12 cellular contexts compared by ENCODE assay signal in genomic region chr3:113536627-113537101, GRCh38. TPM values are rescaled to one million over a fixed set of nuclear protein-coding genes. Genes with fewer than 3 reads are reported as not detected.
DNase-seq lines count a peak whose midpoint lies in the region; ATAC-seq, FAIRE-seq and TF ChIP-seq lines count a peak whose summit lies in the region.
"Had no signal": no experiment of that assay in that cellular context is flagged by ENCODE, and none has a peak within 500 bp of the region (broad histone marks: within the 10 kb centered on the region; RNA-seq: fewer than 3 reads in every experiment).

No MANE protein-coding gene starts in this region.

- H3K9me3 Mint-ChIP-seq in activated CD8-positive, alpha-beta T cell treated with anti-CD3 and anti-CD28 coated beads, Interleukin-2, amount 10 ng/mL, durations not matched to agents 7 days and 5 days (ENCODE audit: insufficient read depth): no peaks in the 10 kb centered on the region
- H3K9me3 Mint-ChIP-seq in activated CD8-positive, alpha-beta T cell treated with anti-CD3 and anti-CD28 coated beads for 36 hours: no peaks in the 10 kb centered on the region
- H3K9me3 Mint-ChIP-seq: WTC11 had no signal

- no peaks in the 10 kb centered on the region for H3K36me3 ChIP-seq in small intestine (ENCODE audit: control insufficient read depth in 2 of 2, insufficient read depth in 2 of 2, low read length in 2 of 2)

- H3K27ac Mint-ChIP-seq in activated CD8-positive, alpha-beta T cell treated with anti-CD3 and anti-CD28 coated beads, Interleukin-2, amount 10 ng/mL, durations not matched to agents 7 days and 5 days: peak overlapping the region; percentile 8
- no peak overlapping the region for H3K27ac Mint-ChIP-seq in activated CD8-positive, alpha-beta T cell treated with anti-CD3 and anti-CD28 coated beads for 36 hours
- H3K27ac Mint-ChIP-seq: WTC11 had no signal

- intact Hi-C loops in activated CD8-positive, alpha-beta T cell treated with anti-CD3 and anti-CD28 coated beads for 36 hours (cut with micrococcal nuclease): no loop called here

- ATAC-seq in activated CD8-positive, alpha-beta T cell treated with anti-CD3 and anti-CD28 coated beads, Interleukin-2, amount 10 ng/mL, durations not matched to agents 7 days and 5 days: no peak
- ATAC-seq in activated CD8-positive, alpha-beta T cell treated with anti-CD3 and anti-CD28 coated beads for 36 hours: no peak
- ATAC-seq in HG03571 (IDR thresholded peaks at IDR 0.05; ENCODE audit: unreplicated experiment): no peak

- no peak overlapping the region for H3K4me3 Mint-ChIP-seq in activated CD8-positive, alpha-beta T cell treated with anti-CD3 and anti-CD28 coated beads, Interleukin-2, amount 10 ng/mL, durations not matched to agents 7 days and 5 days
- H3K4me3 Mint-ChIP-seq in activated CD8-positive, alpha-beta T cell treated with anti-CD3 and anti-CD28 coated beads for 36 hours: no peak overlapping the region
- H3K4me3 Mint-ChIP-seq: WTC11 had no signal

- no peak for DNase-seq in activated CD8-positive, alpha-beta T cell treated with anti-CD3 and anti-CD28 coated beads, Interleukin-2, amount 10 ng/mL, durations not matched to agents 7 days and 5 days
- DNase-seq in activated CD8-positive, alpha-beta T cell treated with anti-CD3 and anti-CD28 coated beads for 36 hours: no peak
- DNase-seq in NCI-H446 treated with DMSO at 0.1 percent for 48 hours (lab: John Stamatoyannopoulos, UW) (peak; percentile 13), epithelial cell of esophagus (ENCODE audit: low read depth) (peak; percentile 95), small intestine (peak; percentile 19), GM19240 (ENCODE audit: insufficient read length, low spot score) (no peak), SW480 (ENCODE audit: low spot score) (no peak)
- DNase-seq: activated naive CD4-positive, alpha-beta T cell; NCI-H1092 treated with DMSO at 0.1 percent for 48 hours had no signal

- peaks cover 43% of the 10 kb centered on the region for H3K4me1 Mint-ChIP-seq in activated CD8-positive, alpha-beta T cell treated with anti-CD3 and anti-CD28 coated beads, Interleukin-2, amount 10 ng/mL, durations not matched to agents 7 days and 5 days (ENCODE audit: low read depth)
- peaks cover 48% of the 10 kb centered on the region for H3K4me1 Mint-ChIP-seq in activated CD8-positive, alpha-beta T cell treated with anti-CD3 and anti-CD28 coated beads for 36 hours (ENCODE audit: low read depth)

- no peaks in the 10 kb centered on the region for H3K9me3 ChIP-seq in small intestine (ENCODE audit: control insufficient read depth, low read depth)

- H3K4me1 ChIP-seq in small intestine (ENCODE audit: control insufficient read depth in 2 of 2, insufficient read depth in 1 of 2, low read depth in 1 of 2, low read length in 1 of 2): peaks cover 0 to 4% of the 10 kb centered on the region in 2 donors

- TF ChIP-seq CTCF in activated CD8-positive, alpha-beta T cell treated with anti-CD3 and anti-CD28 coated beads for 36 hours (IDR thresholded peaks at IDR 0.05): no peak
- TF ChIP-seq CTCF in epithelial cell of esophagus (IDR thresholded peaks at IDR 0.05; ENCODE audit: insufficient read depth, low read depth, low read length, missing control alignments): no peak

- no peak overlapping the region for H3K27ac ChIP-seq in small intestine (ENCODE audit: low read depth in 1 of 2, low read length in 1 of 2)

- H3K36me3 Mint-ChIP-seq in activated CD8-positive, alpha-beta T cell treated with anti-CD3 and anti-CD28 coated beads, Interleukin-2, amount 10 ng/mL, durations not matched to agents 7 days and 5 days (ENCODE audit: low read depth): peaks cover 56% of the 10 kb centered on the region
- peaks cover 41% of the 10 kb centered on the region for H3K36me3 Mint-ChIP-seq in activated CD8-positive, alpha-beta T cell treated with anti-CD3 and anti-CD28 coated beads for 36 hours (ENCODE audit: low read depth)
- H3K36me3 Mint-ChIP-seq: WTC11 had no signal

- CTCF ChIA-PET in activated CD8-positive, alpha-beta T cell treated with anti-CD3 and anti-CD28 coated beads, Interleukin-2, amount 10 ng/mL, durations not matched to agents 7 days and 5 days (lab: Charles Lee): interaction anchor here (0.6 to 2.4 kb wide), 14 partner anchors 10 to 517 kb away, joined by 3 to 18 read pairs (median 4); partner anchors contain the start of gene SPICE1
- CTCF ChIA-PET in activated CD8-positive, alpha-beta T cell treated with anti-CD3 and anti-CD28 coated beads for 36 hours (lab: Charles Lee): interaction anchor here (0.8 to 2.4 kb wide), 8 partner anchors 9 to 41 kb away, joined by 3 to 14 read pairs (median 3); partner anchors contain the start of gene SPICE1

- H3K4me3 ChIP-seq in epithelial cell of esophagus (ENCODE audit: low read length) (no peak overlapping the region), small intestine (ENCODE audit: low read depth in 1 of 2, low read length in 2 of 2) (no peak overlapping the region)

- no peaks in the 10 kb centered on the region for H3K27me3 Mint-ChIP-seq in activated CD8-positive, alpha-beta T cell treated with anti-CD3 and anti-CD28 coated beads, Interleukin-2, amount 10 ng/mL, durations not matched to agents 7 days and 5 days (ENCODE audit: low read depth)
- H3K27me3 Mint-ChIP-seq in activated CD8-positive, alpha-beta T cell treated with anti-CD3 and anti-CD28 coated beads for 36 hours: no peaks in the 10 kb centered on the region

- no peaks in the 10 kb centered on the region for H3K27me3 ChIP-seq in small intestine (ENCODE audit: control insufficient read depth in 2 of 2, insufficient read depth in 2 of 2, low read length in 2 of 2)

- no peak for FAIRE-seq in small intestine (lab: Jason Lieb, UNC)

- POLR2A ChIA-PET in activated CD8-positive, alpha-beta T cell treated with anti-CD3 and anti-CD28 coated beads, Interleukin-2, amount 10 ng/mL, durations not matched to agents 7 days and 5 days (lab: Charles Lee): interaction anchor here (1.0 kb wide), 1 partner anchor 22 kb away, joined by 5 read pairs; the partner anchor contains the start of gene SPICE1
- POLR2A ChIA-PET in activated CD8-positive, alpha-beta T cell treated with anti-CD3 and anti-CD28 coated beads for 36 hours (lab: Charles Lee): interaction anchor here (1.8 to 2.4 kb wide), 2 partner anchors 20 to 22 kb away, joined by 6 to 12 read pairs; partner anchors contain the start of gene SPICE1

RNA-seq across cellular contexts. Expression of gene SIDT1, which starts 4.3 kb away (rescaled TPM):
- total RNA-seq in activated CD8-positive, alpha-beta T cell treated with anti-CD3 and anti-CD28 coated beads, Interleukin-2, amount 10 ng/mL, durations not matched to agents 7 days and 5 days: 10 to 100 TPM; 34.8 to 35.0 TPM
- 10 to 100 TPM; 21.0 to 24.0 TPM for total RNA-seq in activated CD8-positive, alpha-beta T cell treated with anti-CD3 and anti-CD28 coated beads for 36 hours
- polyA plus RNA-seq in small intestine: 1 to 10 TPM in 1 of 3 donors, under 1 TPM in 2; 0.45 to 3.0 (median 0.54) TPM
- polyA plus RNA-seq: AG04450 had no signal

RNA-seq across cellular contexts. Expression of gene SPICE1, which starts 21.7 kb away (rescaled TPM):
- total RNA-seq in activated CD8-positive, alpha-beta T cell treated with anti-CD3 and anti-CD28 coated beads, Interleukin-2, amount 10 ng/mL, durations not matched to agents 7 days and 5 days: 10 to 100 TPM; 15.3 to 16.6 TPM
- total RNA-seq in activated CD8-positive, alpha-beta T cell treated with anti-CD3 and anti-CD28 coated beads for 36 hours: 10 to 100 TPM; 26.5 to 34.6 TPM
- polyA plus RNA-seq in small intestine: 1 to 10 TPM in 2 of 3 donors, under 1 TPM in 1; 0.89 to 4.7 (median 1.4) TPM

Comparison
In these comparisons a context has a peak if more than half of its experiments do, and no peak if none do; other contexts are left out.
1. DNase-seq: peak in NCI-H446 treated with DMSO at 0.1 percent for 48 hours (single experiment), epithelial cell of esophagus (single experiment) and small intestine (single experiment); none in activated CD8-positive, alpha-beta T cell treated with anti-CD3 and anti-CD28 coated beads, Interleukin-2, amount 10 ng/mL, durations not matched to agents 7 days and 5 days (single experiment), activated CD8-positive, alpha-beta T cell treated with anti-CD3 and anti-CD28 coated beads for 36 hours (single experiment), GM19240 (single experiment) and SW480 (single experiment).